ENCODE assay signal across 8 cellular contexts in genomic region chr6:158653577-158654354, GRCh38. TPM values are rescaled to one million over a fixed set of nuclear protein-coding genes. Genes with fewer than 3 reads are reported as not detected.
DNase-seq lines count a peak whose midpoint lies in the region; ATAC-seq and TF ChIP-seq lines count a peak whose summit lies in the region.

No MANE protein-coding gene starts in this region.

- peak overlapping the region; percentile 58 for H2AFZ ChIP-seq in GM23248

- CTCF ChIA-PET in AG04450 (lab: Charles Lee), result no interaction called here

- TF ChIP-seq CTCF in AG04450 (IDR thresholded peaks at IDR 0.05; ENCODE audit: low read depth, low read length) (no peak), nephron progenitor cell (IDR thresholded peaks at IDR 0.05) (no peak)

- H3K4me2 ChIP-seq in GM23248 (ENCODE audit: unreplicated experiment), result peak overlapping the region; percentile 80

- peak overlapping the region; percentile 99 to 100 for H3K27ac Mint-ChIP-seq in activated naive CD4-positive, alpha-beta T cell treated with anti-CD3 and anti-CD28 coated beads, Interleukin-2, amount 50 U/mL, for 72 hours
- H3K27ac Mint-ChIP-seq in nephron progenitor cell, result no peak overlapping the region

- H3K9ac ChIP-seq in GM23248, result peak overlapping the region; percentile 86

- no peak overlapping the region for H3K4me3 Mint-ChIP-seq in nephron progenitor cell

- H3K27ac ChIP-seq in AG04450 (ENCODE audit: low read depth, low read length) (peak overlapping the region; percentile 92), GM23248 (peak overlapping the region; percentile 99), mesodermal cell (ENCODE audit: low read depth, low read length, severe bottlenecking) (peak overlapping the region; percentile 85)

- H3K36me3 Mint-ChIP-seq in activated naive CD4-positive, alpha-beta T cell treated with anti-CD3 and anti-CD28 coated beads, Interleukin-2, amount 50 U/mL, for 72 hours, result peaks cover 47 to 53% of the 10 kb centered on the region in 2 donors
- H3K36me3 Mint-ChIP-seq in nephron progenitor cell (ENCODE audit: low read depth), result no peaks in the 10 kb centered on the region

- H3K36me3 ChIP-seq in GM23248 (ENCODE audit: low read depth), result no peaks in the 10 kb centered on the region
- no peaks in the 10 kb centered on the region for H3K36me3 ChIP-seq in mesodermal cell (ENCODE audit: control insufficient read depth, insufficient read depth, low read length)

- no peaks in the 10 kb centered on the region for H3K79me2 ChIP-seq in GM23248 (ENCODE audit: insufficient read depth)

- peaks cover 54% of the 10 kb centered on the region for H3K4me1 ChIP-seq in GM23248 (ENCODE audit: insufficient read depth)
- H3K4me1 ChIP-seq in mesodermal cell (ENCODE audit: control insufficient read depth, insufficient read depth, low read length, poor library complexity, severe bottlenecking), result peaks cover 35% of the 10 kb centered on the region

- H3K27me3 Mint-ChIP-seq in nephron progenitor cell (ENCODE audit: low read depth, poor library complexity), result peaks cover 10% of the 10 kb centered on the region

- peak; percentile 62 to 64 for ATAC-seq in activated naive CD4-positive, alpha-beta T cell treated with anti-CD3 and anti-CD28 coated beads, Interleukin-2, amount 50 U/mL, for 72 hours

- WGBS in GM23248 (ENCODE audit: low coverage in 1 of 2, low lambda C conversion rate in 2 of 2, missing lambda C conversion rate in 2 of 2), 2 experiments, result 94 to 95% methylated on average over 15 of the region's 15 CpGs
- 90 to 92% methylated on average over 11 to 14 of the region's 15 CpGs for WGBS in mesodermal cell (ENCODE audit: insufficient coverage in 2 of 2), 2 experiments

- H3K9me3 Mint-ChIP-seq in activated naive CD4-positive, alpha-beta T cell treated with anti-CD3 and anti-CD28 coated beads, Interleukin-2, amount 50 U/mL, for 72 hours, result no peaks in the 10 kb centered on the region
- no peaks in the 10 kb centered on the region for H3K9me3 Mint-ChIP-seq in nephron progenitor cell

- peaks cover 33% of the 10 kb centered on the region for H3K4me1 Mint-ChIP-seq in nephron progenitor cell

- no peak for DNase-seq in AG04450 (ENCODE audit: low read depth, low spot score)
- no peak for DNase-seq in GM23248
- DNase-seq in RPMI7951 (ENCODE audit: low read depth), result peak; percentile 94
- peak; percentile 78 to 95 for DNase-seq in activated naive CD4-positive, alpha-beta T cell treated with anti-CD3 and anti-CD28 coated beads, Interleukin-2, amount 50 U/mL, for 72 hours (ENCODE audit: low spot score in 2 of 2)
- peak; percentile 84 to 91 for DNase-seq in stimulated activated CD8-positive, alpha-beta memory T cell treated with anti-CD3 and anti-CD28 coated beads, Interleukin-7, amount 100 ng/mL, for 4 hours (ENCODE audit: low read depth in 2 of 2)
- no peak for DNase-seq in NCI-H1694 (lab: John Stamatoyannopoulos, UW)
- no peak for DNase-seq in nephron progenitor cell

- in situ Hi-C loops in GM23248 (cut with MboI), result no loop called here

- no peaks in the 10 kb centered on the region for H3K27me3 ChIP-seq in AG04450 (ENCODE audit: control insufficient read depth, insufficient read depth, low read length)
- no peaks in the 10 kb centered on the region for H3K27me3 ChIP-seq in GM23248 (replicated peaks; ENCODE audit: insufficient read depth)

- H3K9me3 ChIP-seq in AG04450 (ENCODE audit: control insufficient read depth, insufficient read depth, low read length) (no peaks in the 10 kb centered on the region), GM23248 (ENCODE audit: low read depth) (no peaks in the 10 kb centered on the region), mesodermal cell (ENCODE audit: control insufficient read depth, low read length) (no peaks in the 10 kb centered on the region)

- H4K20me1 ChIP-seq in GM23248 (ENCODE audit: insufficient read depth), result no peaks in the 10 kb centered on the region

- peaks cover 61% of the 10 kb centered on the region for H3F3A ChIP-seq in GM23248 (ENCODE audit: insufficient read depth)

- no peak overlapping the region for H3K4me3 ChIP-seq in AG04450 (ENCODE audit: low read depth, low read length)
- no peak overlapping the region for H3K4me3 ChIP-seq in GM23248
- no peak overlapping the region for H3K4me3 ChIP-seq in mesodermal cell (ENCODE audit: extremely low read depth, insufficient read depth, low read length, poor library complexity, severe bottlenecking)

- H3K9me2 ChIP-seq in GM23248 (ENCODE audit: insufficient read depth), result no peaks in the 10 kb centered on the region

- POLR2A ChIA-PET in AG04450 (lab: Yijun Ruan, JAX), result interaction anchor here (1.3 kb wide), 1 partner anchor 12 kb away, joined by 3 read pairs; no protein-coding TSS in a partner anchor

RNA-seq across cellular contexts. Expression of gene SYTL3, which starts 3.9 kb away (rescaled TPM):
- polyA plus RNA-seq in AG04450 (2011; rRNA removed) (1.6 TPM in 2 replicates), GM23248 (2016; fragmentation: Nextera tagmentation; extraction: Ambion mirVana) (2.3 and 3.8 TPM in 2 replicates)
- 1.6 and 2.0 TPM in 2 replicates for polyA minus RNA-seq in AG04450 (2011; rRNA and poly(A)+ RNA removed)
- total RNA-seq in GM23248 (2014; rRNA removed; shearing (Covaris generic)), result 2.1 and 11.8 TPM in 2 replicates
- 4.1 and 6.2 TPM in 2 replicates for total RNA-seq in RPMI7951 (2014; rRNA removed; shearing (Covaris generic))
- 100 to 1,000 TPM; 122 to 143 TPM for total RNA-seq in activated naive CD4-positive, alpha-beta T cell treated with anti-CD3 and anti-CD28 coated beads, Interleukin-2, amount 50 U/mL, for 72 hours
- 1.5 TPM for polyA plus RNA-seq in mesodermal cell (2013, experiment 1 of 2)
- polyA plus RNA-seq in mesodermal cell (2013, experiment 2 of 2), result 1.0 TPM

RNA-seq across cellular contexts. Expression of gene DYNLT1, which starts 9.2 kb away (rescaled TPM):
- 414 and 422 TPM in 2 replicates for polyA plus RNA-seq in AG04450 (2011; rRNA removed)
- polyA minus RNA-seq in AG04450 (2011; rRNA and poly(A)+ RNA removed), result 125 and 133 TPM in 2 replicates
- 79.7 and 86.4 TPM in 2 replicates for total RNA-seq in GM23248 (2014; rRNA removed; shearing (Covaris generic))
- polyA plus RNA-seq in GM23248 (2016; fragmentation: Nextera tagmentation; extraction: Ambion mirVana), result 368 TPM in 2 replicates
- 163 and 195 TPM in 2 replicates for total RNA-seq in RPMI7951 (2014; rRNA removed; shearing (Covaris generic))
- total RNA-seq in activated naive CD4-positive, alpha-beta T cell treated with anti-CD3 and anti-CD28 coated beads, Interleukin-2, amount 50 U/mL, for 72 hours, result 10 to 100 TPM; 51.4 to 91.0 TPM
- polyA plus RNA-seq in mesodermal cell (2013, experiment 1 of 2), result 238 TPM
- polyA plus RNA-seq in mesodermal cell (2013, experiment 2 of 2), result 257 TPM

Comparison
In these comparisons a context has a peak if more than half of its experiments do, and no peak if none do; other contexts are left out.
1. DNase-seq: peak in RPMI7951 (single experiment), activated naive CD4-positive, alpha-beta T cell treated with anti-CD3 and anti-CD28 coated beads, Interleukin-2, amount 50 U/mL, for 72 hours (2 of 2) and stimulated activated CD8-positive, alpha-beta memory T cell treated with anti-CD3 and anti-CD28 coated beads, Interleukin-7, amount 100 ng/mL, for 4 hours (2 of 2); none in AG04450 (single experiment), GM23248 (single experiment), NCI-H1694 (single experiment) and nephron progenitor cell (single experiment).
2. Peak in every context shown above with its lines, with median percentiles within 50 percentile points of each other: H3K27ac ChIP-seq.